Comparison of ENCODE assay signal across 25 cellular contexts in the genomic region with DNA sequence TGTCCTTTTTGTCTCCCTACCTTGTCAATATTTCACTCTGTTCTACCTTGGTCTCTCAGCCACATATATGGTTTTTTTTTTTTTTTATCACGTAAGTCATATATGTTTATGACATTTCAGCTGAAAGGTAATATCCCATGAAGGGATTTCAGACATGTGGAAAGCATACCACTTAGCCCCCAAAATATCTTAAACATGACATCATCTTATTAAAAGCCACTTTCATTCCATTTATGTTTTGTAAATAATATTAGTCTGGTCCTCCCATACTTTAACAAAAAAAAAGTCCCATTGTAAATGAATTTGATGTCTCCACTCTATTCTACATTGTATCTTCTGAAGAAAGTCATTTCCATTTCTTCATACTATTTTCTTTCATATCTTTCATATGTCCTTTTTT.
"Had no signal": no experiment of that assay in that cellular context is flagged by ENCODE, and none has a peak within 500 bp of the region (broad histone marks: within the 10 kb centered on the region; RNA-seq: fewer than 3 reads in every experiment).

No MANE protein-coding gene starts in this region.

- H3K9ac ChIP-seq: parathyroid adenoma had no signal

- H3K4me3 ChIP-seq: heart left ventricle, lung, prostate gland, spleen, testis, tibial nerve, upper lobe of right lung, vagina had no signal

- H3K36me3 Mint-ChIP-seq: naive B cell had no signal

- H3K36me3 ChIP-seq: heart left ventricle, prostate gland, spleen, tibial nerve, upper lobe of right lung, vagina had no signal

- H3K27me3 Mint-ChIP-seq: dendritic cell treated with granulocyte-macrophage colony-stimulating factor and Interleukin-4, amounts not matched to agents 40 ng/mL and 50 ng/mL, for 4 days; naive B cell; stimulated activated naive B cell treated with anti-CD40 and anti-IgM and Interleukin-4, amounts not matched to agents 10 μg/mL and 1 μg/mL and 100 μg/mL, for 72 hours; stimulated activated naive CD8-positive, alpha-beta T cell treated with anti-CD3 and anti-CD28 coated beads, Interleukin-15, amount 100 ng/mL, for 72 hours had no signal

- FAIRE-seq: colon, endothelial cell of umbilical vein had no signal

- H3K4me1 Mint-ChIP-seq: stimulated activated naive CD8-positive, alpha-beta T cell treated with anti-CD3 and anti-CD28 coated beads, Interleukin-15, amount 100 ng/mL, for 72 hours had no signal

- H2AFZ ChIP-seq: parathyroid adenoma had no signal

- H3K9me3 Mint-ChIP-seq: dendritic cell treated with granulocyte-macrophage colony-stimulating factor and Interleukin-4, amounts not matched to agents 40 ng/mL and 50 ng/mL, for 4 days; stimulated activated naive CD8-positive, alpha-beta T cell treated with anti-CD3 and anti-CD28 coated beads, Interleukin-15, amount 100 ng/mL, for 72 hours had no signal

- H3K27me3 ChIP-seq: foreskin keratinocyte, heart left ventricle, spleen, testis, tibial nerve, upper lobe of right lung, vagina had no signal

- H3K27ac ChIP-seq: foreskin keratinocyte, heart left ventricle, parathyroid adenoma, prostate gland, spleen, testis, tibial nerve, upper lobe of right lung, vagina had no signal

- H3K9me3 ChIP-seq: heart left ventricle, prostate gland, spleen, testis, tibial nerve, upper lobe of right lung, vagina had no signal

- H3K27ac Mint-ChIP-seq: dendritic cell treated with granulocyte-macrophage colony-stimulating factor and Interleukin-4, amounts not matched to agents 40 ng/mL and 50 ng/mL, for 4 days; naive B cell; stimulated activated naive B cell treated with anti-CD40 and anti-IgM and Interleukin-4, amounts not matched to agents 10 μg/mL and 1 μg/mL and 100 μg/mL, for 72 hours; stimulated activated naive CD8-positive, alpha-beta T cell treated with anti-CD3 and anti-CD28 coated beads, Interleukin-15, amount 100 ng/mL, for 72 hours had no signal

- H3K4me1 ChIP-seq: foreskin keratinocyte, heart left ventricle, parathyroid adenoma, prostate gland, spleen, testis, upper lobe of right lung, vagina had no signal

- H3K79me2 ChIP-seq: parathyroid adenoma had no signal

- ATAC-seq: foreskin keratinocyte; heart left ventricle; left colon; left ventricle myocardium superior; sciatic nerve; stimulated activated naive B cell treated with anti-CD40 and anti-IgM and Interleukin-4, amounts not matched to agents 10 μg/mL and 1 μg/mL and 100 μg/mL, for 72 hours; stimulated activated naive CD8-positive, alpha-beta T cell treated with anti-CD3 and anti-CD28 coated beads, Interleukin-15, amount 100 ng/mL, for 72 hours; upper lobe of right lung had no signal

- DNase-seq: erythroblast; foreskin keratinocyte; heart left ventricle; hippocampal formation; left colon; left ventricle myocardium superior; mesendoderm; naive B cell; spleen; stimulated activated CD4-positive, alpha-beta T cell treated with anti-CD3 and anti-CD28 coated beads, Interleukin-15, amount 100 ng/mL, for 24 hours; stimulated activated CD4-positive, alpha-beta T cell treated with anti-CD3 and anti-CD28 coated beads, Interleukin-1b, Interleukin-23, amount 100 ng/mL, for 48 hours; stimulated activated CD4-positive, alpha-beta T cell treated with anti-CD3 and anti-CD28 coated beads, Interleukin-4, amount 100 ng/mL, for 24 hours; stimulated activated naive B cell treated with anti-CD40 and anti-IgM and Interleukin-4, amounts not matched to agents 10 μg/mL and 1 μg/mL and 100 μg/mL, for 72 hours; stimulated activated naive CD8-positive, alpha-beta T cell treated with anti-CD3 and anti-CD28 coated beads, Interleukin-15, amount 100 ng/mL, for 72 hours; testis; upper lobe of right lung had no signal

- H3K4me3 Mint-ChIP-seq: dendritic cell treated with granulocyte-macrophage colony-stimulating factor and Interleukin-4, amounts not matched to agents 40 ng/mL and 50 ng/mL, for 4 days; naive B cell; stimulated activated naive B cell treated with anti-CD40 and anti-IgM and Interleukin-4, amounts not matched to agents 10 μg/mL and 1 μg/mL and 100 μg/mL, for 72 hours; stimulated activated naive CD8-positive, alpha-beta T cell treated with anti-CD3 and anti-CD28 coated beads, Interleukin-15, amount 100 ng/mL, for 72 hours had no signal
